8 cellular contexts compared by ENCODE assay signal in the genomic region with DNA sequence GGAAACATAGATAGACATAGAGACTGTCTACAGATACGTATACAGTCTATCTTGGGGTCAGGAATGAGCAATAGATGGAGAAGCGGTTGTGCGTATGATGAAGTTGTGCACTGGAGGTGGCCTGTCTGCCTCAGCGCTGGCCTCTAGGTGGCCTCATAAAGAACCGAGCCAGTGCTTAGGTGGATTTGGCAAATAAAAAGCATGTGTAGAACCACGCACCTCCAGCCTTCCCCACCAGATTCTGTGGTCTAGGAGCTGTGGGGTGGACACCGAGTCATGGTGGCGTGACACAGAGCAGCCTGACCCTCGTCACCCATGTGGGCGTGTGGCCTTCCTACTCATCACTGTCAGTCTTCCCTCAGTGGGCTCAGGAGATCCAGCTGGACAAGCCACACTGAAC. TPM values are rescaled to one million over a fixed set of nuclear protein-coding genes. Genes with fewer than 3 reads are reported as not detected.
DNase-seq lines count a peak whose midpoint lies in the region; ATAC-seq, FAIRE-seq and TF ChIP-seq lines count a peak whose summit lies in the region.

No MANE protein-coding gene starts in this region.

- H3K4me2 ChIP-seq in OCI-LY3 (ENCODE audit: low read length), result no peak overlapping the region
- no peak overlapping the region for H3K4me2 ChIP-seq in neural progenitor cell

- no peaks in the 10 kb centered on the region for H3F3A ChIP-seq in neural progenitor cell (ENCODE audit: low read depth)

- no peak overlapping the region for H3K27ac Mint-ChIP-seq in neural progenitor cell

- peaks cover 64% of the 10 kb centered on the region for H3K36me3 ChIP-seq in OCI-LY3 (replicated peaks; ENCODE audit: low read depth, low read length)
- peaks cover 4% of the 10 kb centered on the region for H3K36me3 ChIP-seq in bronchial epithelial cell (ENCODE audit: control insufficient read depth, insufficient read depth, low read length)
- H3K36me3 ChIP-seq in neural progenitor cell, result no peaks in the 10 kb centered on the region

- no peak for FAIRE-seq in bronchial epithelial cell (lab: Jason Lieb, UNC)

- TF ChIP-seq CTCF in OCI-LY3 (IDR thresholded peaks at IDR 0.05; ENCODE audit: low read depth, low read length), result peak; percentile 33
- peak; percentile 49 for TF ChIP-seq CTCF in bronchial epithelial cell (IDR thresholded peaks at IDR 0.05; ENCODE audit: insufficient read depth, low read length, severe bottlenecking)
- TF ChIP-seq CTCF in neural progenitor cell (IDR thresholded peaks at IDR 0.05), result peak; percentile 51

- H3K4me3 Mint-ChIP-seq in neural progenitor cell, result no peak overlapping the region

- peaks cover 5% of the 10 kb centered on the region for H3K36me3 Mint-ChIP-seq in neural progenitor cell

- no peaks in the 10 kb centered on the region for H3K9me3 ChIP-seq in OCI-LY3 (ENCODE audit: insufficient read depth, low read length)
- no peaks in the 10 kb centered on the region for H3K9me3 ChIP-seq in neural progenitor cell (ENCODE audit: low read depth)

- DNase-seq in NK-92 treated with Interleukin-12 subunit alpha and Interleukin-12 subunit beta, amount 100 ng/mL, for 24 hours (lab: John Stamatoyannopoulos, UW), result peak; percentile 70
- no peak for DNase-seq in NK-92 (lab: John Stamatoyannopoulos, UW; ENCODE audit: unreplicated experiment)
- DNase-seq in bronchial epithelial cell (ENCODE audit: low read depth), result no peak
- peak; percentile 31 for DNase-seq in neural progenitor cell (ENCODE audit: low spot score)
- DNase-seq in UCSD-AML1 (lab: John Stamatoyannopoulos, UW; ENCODE audit: unreplicated experiment), result no peak

- no peak overlapping the region for H3K27ac ChIP-seq in OCI-LY3 (ENCODE audit: low read length)
- no peak overlapping the region for H3K27ac ChIP-seq in neural progenitor cell

- H3K4me1 Mint-ChIP-seq in neural progenitor cell, result peaks cover 4% of the 10 kb centered on the region

- H3K4me1 ChIP-seq in OCI-LY3 (ENCODE audit: low read length), result no peaks in the 10 kb centered on the region
- no peaks in the 10 kb centered on the region for H3K4me1 ChIP-seq in neural progenitor cell

- H2AFZ ChIP-seq in OCI-LY3 (ENCODE audit: low read depth, low read length), result no peak overlapping the region
- no peak overlapping the region for H2AFZ ChIP-seq in neural progenitor cell (replicated peaks)

- H3K9ac ChIP-seq in OCI-LY3 (ENCODE audit: low read length), result no peak overlapping the region
- H3K9ac ChIP-seq in neural progenitor cell, result no peak overlapping the region

- H3K4me3 ChIP-seq in OCI-LY3 (ENCODE audit: low read length) (no peak overlapping the region), bronchial epithelial cell (ENCODE audit: low read depth, low read length) (no peak overlapping the region), neural progenitor cell (no peak overlapping the region)

- ATAC-seq in GM18502 (IDR thresholded peaks at IDR 0.05; ENCODE audit: poor library complexity, unreplicated experiment) (no peak), HG02571 (IDR thresholded peaks at IDR 0.05; ENCODE audit: unreplicated experiment) (no peak)

- H3K27me3 ChIP-seq in OCI-LY3 (ENCODE audit: low read depth, low read length) (no peaks in the 10 kb centered on the region), bronchial epithelial cell (ENCODE audit: control insufficient read depth, insufficient read depth, low read length) (no peaks in the 10 kb centered on the region), neural progenitor cell (no peaks in the 10 kb centered on the region)

- H3K79me2 ChIP-seq in OCI-LY3 (ENCODE audit: low read length) (peaks cover 80% of the 10 kb centered on the region), neural progenitor cell (ENCODE audit: low read depth) (peaks cover 41% of the 10 kb centered on the region)

- H3K9me3 Mint-ChIP-seq in neural progenitor cell, result no peaks in the 10 kb centered on the region

- H3K27me3 Mint-ChIP-seq in neural progenitor cell (ENCODE audit: insufficient read depth, low read depth), result no peaks in the 10 kb centered on the region

- H4K20me1 ChIP-seq in OCI-LY3 (ENCODE audit: insufficient read depth, low read length) (peaks cover 80% of the 10 kb centered on the region), neural progenitor cell (ENCODE audit: low read depth) (peaks cover 44% of the 10 kb centered on the region)

RNA-seq across cellular contexts. Expression of a gene that starts 34.0 kb away (rescaled TPM):
- total RNA-seq in bronchial epithelial cell (22.5 and 25.8 TPM in 2 replicates), neural progenitor cell (ENCODE audit: low replicate concordance) (45.2 and 65.7 TPM in 2 replicates)

RNA-seq across cellular contexts. Expression of a gene that starts 52.5 kb away (rescaled TPM):
- total RNA-seq in bronchial epithelial cell (10.0 and 13.7 TPM in 2 replicates), neural progenitor cell (ENCODE audit: low replicate concordance) (7.5 and 16.7 TPM in 2 replicates)

Comparison
In these comparisons a context has a peak if more than half of its experiments do, and no peak if none do; other contexts are left out.
1. DNase-seq: peak in NK-92 treated with Interleukin-12 subunit alpha and Interleukin-12 subunit beta, amount 100 ng/mL, for 24 hours (single experiment) and neural progenitor cell (single experiment); none in NK-92 (single experiment), bronchial epithelial cell (single experiment) and UCSD-AML1 (single experiment).
2. Peak in every context shown above with its lines, with median percentiles within 50 percentile points of each other: CTCF ChIP-seq.